In genomic region chr6:125445054-125445453, GRCh38 we compare ENCODE assay signal across 23 cellular contexts.
DNase-seq lines count a peak whose midpoint lies in the region; ATAC-seq and TF ChIP-seq lines count a peak whose summit lies in the region.
"Had no signal": no experiment of that assay in that cellular context is flagged by ENCODE, and none has a peak within 500 bp of the region (broad histone marks: within the 10 kb centered on the region; RNA-seq: fewer than 3 reads in every experiment).

No MANE protein-coding gene starts in this region.

- CTCF ChIA-PET in HEK293 (lab: Yijun Ruan, JAX), result interaction anchor here (0.7 kb wide), 1 partner anchor 333 kb away, joined by 3 read pairs; no protein-coding TSS in a partner anchor

- POLR2A ChIA-PET in HEK293 (lab: Yijun Ruan, JAX), result no interaction called here

- DNase-seq in chondrocyte (ENCODE audit: low spot score) (no peak), neural crest cell (ENCODE audit: low read depth, low spot score) (peak; percentile 13), thoracic aorta (ENCODE audit: low spot score) (no peak), NCI-H1436 (lab: John Stamatoyannopoulos, UW) (no peak)
- DNase-seq: activated CD4-positive, alpha-beta T cell treated with anti-CD3 and anti-CD28 coated beads, Interleukin-2, amount 10 ng/mL, durations not matched to agents 24 days and 14 days; effector memory CD4-positive, alpha-beta T cell; esophagus squamous epithelium; GM23248; IMR-90; kidney glomerular epithelial cell; NCI-H1417; stimulated activated CD4-positive, alpha-beta T cell treated with anti-CD3 and anti-CD28 coated beads, Interleukin-1b, Interleukin-23, amount 100 ng/mL, for 48 hours; thyroid gland had no signal

- peaks cover 46% of the 10 kb centered on the region for H3K4me1 Mint-ChIP-seq in chondrocyte (ENCODE audit: low read depth)
- peaks cover 44% of the 10 kb centered on the region for H3K4me1 Mint-ChIP-seq in neural crest cell
- H3K4me1 Mint-ChIP-seq: activated CD4-positive, alpha-beta T cell treated with anti-CD3 and anti-CD28 coated beads, Interleukin-2, amount 10 ng/mL, durations not matched to agents 24 days and 14 days; activated naive CD4-positive, alpha-beta T cell treated with anti-CD3 and anti-CD28 coated beads, Interleukin-2, amount 50 U/mL, for 24 hours had no signal

- H3K36me3 Mint-ChIP-seq in chondrocyte (ENCODE audit: low read depth) (no peaks in the 10 kb centered on the region), neural crest cell (ENCODE audit: low read depth) (peaks cover 5% of the 10 kb centered on the region)
- H3K36me3 Mint-ChIP-seq: activated naive CD4-positive, alpha-beta T cell treated with anti-CD3 and anti-CD28 coated beads, Interleukin-2, amount 50 U/mL, for 24 hours had no signal

- no peaks in the 10 kb centered on the region for H3K36me3 ChIP-seq in HEK293 (ENCODE audit: control insufficient read depth in 2 of 2, insufficient read depth in 1 of 2, low read length in 2 of 2)
- no peaks in the 10 kb centered on the region for H3K36me3 ChIP-seq in thoracic aorta
- H3K36me3 ChIP-seq: BLaER1 treated with 17β-estradiol and CSF1 and Interleukin-3, amounts not matched to agents 10 nM and 100 nM; esophagus squamous epithelium; ovary; right lobe of liver; SJSA1; thyroid gland had no signal

- no peaks in the 10 kb centered on the region for H3K27me3 ChIP-seq in thoracic aorta (replicated peaks; ENCODE audit: insufficient read depth)
- H3K27me3 ChIP-seq: BLaER1 treated with 17β-estradiol and CSF1 and Interleukin-3, amounts not matched to agents 10 nM and 100 nM; esophagus squamous epithelium; ovary; right lobe of liver; SJSA1; thyroid gland had no signal

- TF ChIP-seq CTCF in HEK293 (tag by site-specific recombination; IDR thresholded peaks at IDR 0.05), result no peak
- no peak for TF ChIP-seq CTCF in chondrocyte (IDR thresholded peaks at IDR 0.05)
- no peak for TF ChIP-seq CTCF in neural crest cell (conservative IDR thresholded peaks at IDR 0.05)
- no peak for TF ChIP-seq CTCF in thoracic aorta (IDR thresholded peaks at IDR 0.05)

- H3K27ac ChIP-seq in HEK293 (ENCODE audit: extremely low read depth, low read depth, low read length) (no peak overlapping the region), thoracic aorta (peak overlapping the region; percentile 83 to 90)
- H3K27ac ChIP-seq: BLaER1 treated with 17β-estradiol and CSF1 and Interleukin-3, amounts not matched to agents 10 nM and 100 nM; GM23248; HL-60; ovary; right lobe of liver; SJSA1; thyroid gland had no signal

- no peak for ATAC-seq in thoracic aorta (ENCODE audit: insufficient number of reproducible peaks, low FRiP score, low read depth)
- no peak for ATAC-seq in GM18868 (IDR thresholded peaks at IDR 0.05; ENCODE audit: unreplicated experiment)
- ATAC-seq in HG02852 (IDR thresholded peaks at IDR 0.05; ENCODE audit: unreplicated experiment), result no peak

- H3K27ac Mint-ChIP-seq in chondrocyte (ENCODE audit: unreplicated experiment), result peak overlapping the region; percentile 97
- peak overlapping the region; percentile 68 for H3K27ac Mint-ChIP-seq in neural crest cell (ENCODE audit: unreplicated experiment)
- H3K27ac Mint-ChIP-seq: activated CD4-positive, alpha-beta T cell treated with anti-CD3 and anti-CD28 coated beads, Interleukin-2, amount 10 ng/mL, durations not matched to agents 24 days and 14 days; activated naive CD4-positive, alpha-beta T cell treated with anti-CD3 and anti-CD28 coated beads, Interleukin-2, amount 50 U/mL, for 24 hours; activated T-helper 1 cell treated with anti-CD3 and anti-CD28 coated beads, Interleukin-12 subunit alpha, Interleukin-12 subunit beta, Interleukin-2, Interleukin-4 antibody, amounts not matched to agents 30 ng/mL and 10 ng/mL and 1 ng/mL, durations not matched to agents 14 hours and 24 hours and 36 hours had no signal

- H3K27me3 Mint-ChIP-seq in chondrocyte (ENCODE audit: low read depth) (no peaks in the 10 kb centered on the region), neural crest cell (ENCODE audit: low read depth) (peaks cover 33% of the 10 kb centered on the region)

- no peaks in the 10 kb centered on the region for H3K9me3 ChIP-seq in HEK293 (ENCODE audit: control insufficient read depth, insufficient read depth, low read depth, low read length)
- no peaks in the 10 kb centered on the region for H3K9me3 ChIP-seq in thoracic aorta
- H3K9me3 ChIP-seq: esophagus squamous epithelium, ovary, right lobe of liver, SJSA1, thyroid gland had no signal

- no peak overlapping the region for H3K4me3 ChIP-seq in HEK293 (ENCODE audit: low read depth, low read length)
- H3K4me3 ChIP-seq in thoracic aorta, result peak overlapping the region; percentile 69
- H3K4me3 ChIP-seq: BLaER1 treated with 17β-estradiol and CSF1 and Interleukin-3, amounts not matched to agents 10 nM and 100 nM; esophagus squamous epithelium; GM23248; ovary; right lobe of liver; SJSA1; thyroid gland had no signal

- peaks cover 2% of the 10 kb centered on the region for H3K9me3 Mint-ChIP-seq in chondrocyte (ENCODE audit: low read depth)
- H3K9me3 Mint-ChIP-seq in neural crest cell, result peaks cover 5% of the 10 kb centered on the region
- H3K9me3 Mint-ChIP-seq: activated CD4-positive, alpha-beta T cell treated with anti-CD3 and anti-CD28 coated beads, Interleukin-2, amount 10 ng/mL, durations not matched to agents 24 days and 14 days; activated naive CD4-positive, alpha-beta T cell treated with anti-CD3 and anti-CD28 coated beads, Interleukin-2, amount 50 U/mL, for 24 hours; activated T-helper 1 cell treated with anti-CD3 and anti-CD28 coated beads, Interleukin-12 subunit alpha, Interleukin-12 subunit beta, Interleukin-2, Interleukin-4 antibody, amounts not matched to agents 30 ng/mL and 10 ng/mL and 1 ng/mL, durations not matched to agents 14 hours and 24 hours and 36 hours had no signal

- H3K4me3 Mint-ChIP-seq in chondrocyte (ENCODE audit: unreplicated experiment) (peak overlapping the region; percentile 61), neural crest cell (peak overlapping the region; percentile 33)
- H3K4me3 Mint-ChIP-seq: activated CD4-positive, alpha-beta T cell treated with anti-CD3 and anti-CD28 coated beads, Interleukin-2, amount 10 ng/mL, durations not matched to agents 24 days and 14 days; activated naive CD4-positive, alpha-beta T cell treated with anti-CD3 and anti-CD28 coated beads, Interleukin-2, amount 50 U/mL, for 24 hours; activated T-helper 1 cell treated with anti-CD3 and anti-CD28 coated beads, Interleukin-12 subunit alpha, Interleukin-12 subunit beta, Interleukin-2, Interleukin-4 antibody, amounts not matched to agents 30 ng/mL and 10 ng/mL and 1 ng/mL, durations not matched to agents 14 hours and 24 hours and 36 hours had no signal

- H3K4me1 ChIP-seq in HEK293 (ENCODE audit: control insufficient read depth, insufficient read depth, low read length) (no peaks in the 10 kb centered on the region), thoracic aorta (ENCODE audit: control insufficient read depth in 1 of 2, low read depth in 2 of 2) (peaks cover 10 to 52% of the 10 kb centered on the region in 2 donors)
- H3K4me1 ChIP-seq: esophagus squamous epithelium, right lobe of liver, SJSA1, thyroid gland had no signal

TF ChIP-seq in HEK293, 187 proteins besides CTCF, POLR2A, EP300 and RAD21:
- TF ChIP-seq EGR2 (tag by site-specific recombination; IDR thresholded peaks at IDR 0.05; ENCODE audit: low read depth), result peak; percentile 72
- no peak for TF ChIP-seq ZNF19 (tag by site-specific recombination; IDR thresholded peaks at IDR 0.05; ENCODE audit: low read depth)
- peak; percentile 49; the same call in 1 of the 2 replicates for TF ChIP-seq ZFHX2 (tag by site-specific recombination; conservative IDR thresholded peaks at IDR 0.05)
